Comparison of ENCODE assay signal across 13 cellular contexts in genomic region chr11:128903248-128904041, GRCh38. TPM values are rescaled to one million over a fixed set of nuclear protein-coding genes. Genes with fewer than 3 reads are reported as not detected.
A peak's percentile ranks its signal among the peaks of the same experiment; 100 is the strongest.
DNase-seq lines count a peak whose midpoint lies in the region; ATAC-seq lines count a peak whose summit lies in the region.
"Had no signal": no experiment of that assay in that cellular context is flagged by ENCODE, and none has a peak within 500 bp of the region (broad histone marks: within the 10 kb centered on the region; RNA-seq: fewer than 3 reads in every experiment).

No MANE protein-coding gene starts in this region.

- ATAC-seq in T-helper 17 cell, result no peak
- ATAC-seq in GM21717 (IDR thresholded peaks at IDR 0.05; ENCODE audit: unreplicated experiment), result no peak

- peaks cover 32% of the 10 kb centered on the region for H3K4me1 ChIP-seq in iPS-18a (ENCODE audit: control insufficient read depth, low read depth, low read length)

- H3K4me1 Mint-ChIP-seq in T-helper 17 cell, result peaks cover 18% of the 10 kb centered on the region

- no peaks in the 10 kb centered on the region for H3K36me3 ChIP-seq in iPS-18a (ENCODE audit: control insufficient read depth, low read depth, low read length)

- H3K36me3 Mint-ChIP-seq in T-helper 17 cell (ENCODE audit: low read depth), result no peaks in the 10 kb centered on the region
- H3K36me3 Mint-ChIP-seq: activated naive CD8-positive, alpha-beta T cell treated with anti-CD3 and anti-CD28 coated beads, Interleukin-2, amount 10 ng/mL, durations not matched to agents 7 days and 5 days had no signal

- DNase-seq in GM03348 (ENCODE audit: low spot score) (peak; percentile 33), T-helper 17 cell (no peak), putamen (ENCODE audit: low spot score) (peak; percentile 52), SKM-1 treated with dmso at 0.1 percent for 144 hours (lab: John Stamatoyannopoulos, UW; ENCODE audit: unreplicated experiment) (no peak), NCI-H1417 treated with DMSO at 0.1 percent for 48 hours (lab: John Stamatoyannopoulos, UW) (no peak)
- no peak for DNase-seq in activated CD8-positive, alpha-beta memory T cell treated with anti-CD3 and anti-CD28 coated beads for 24 hours
- DNase-seq: activated naive CD8-positive, alpha-beta T cell treated with anti-CD3 and anti-CD28 coated beads, Interleukin-2, amount 10 ng/mL, durations not matched to agents 7 days and 5 days; DMS79 treated with DMSO at 0.1 percent for 48 hours; NCI-H2227 treated with DMSO at 0.1 percent for 48 hours; stimulated activated naive CD4-positive, alpha-beta T cell treated with Interleukin-2 at 50 U/mL for 16 hours had no signal

- peak overlapping the region; percentile 58 for H3K4me3 ChIP-seq in iPS-18a (ENCODE audit: low read length)

- H3K9ac ChIP-seq in iPS-18a (ENCODE audit: low read length), result no peak overlapping the region

- peak overlapping the region; percentile 83 for H3K4me3 Mint-ChIP-seq in T-helper 17 cell

- H3K9me3 ChIP-seq in T-helper 17 cell (ENCODE audit: control insufficient read depth, low read length, poor library complexity, severe bottlenecking) (peaks cover 3% of the 10 kb centered on the region), iPS-18a (ENCODE audit: control insufficient read depth, low read depth, low read length) (no peaks in the 10 kb centered on the region)

- H3K27ac Mint-ChIP-seq in T-helper 17 cell, result peak overlapping the region; percentile 16
- H3K27ac Mint-ChIP-seq: activated naive CD8-positive, alpha-beta T cell treated with anti-CD3 and anti-CD28 coated beads, Interleukin-2, amount 10 ng/mL, durations not matched to agents 7 days and 5 days had no signal

- H3K27me3 ChIP-seq in iPS-18a (ENCODE audit: control insufficient read depth, insufficient read depth, low read length), result peaks cover 100% of the 10 kb centered on the region

- H3K27me3 Mint-ChIP-seq in T-helper 17 cell, result peaks cover 36% of the 10 kb centered on the region

- no peak overlapping the region for H3K27ac ChIP-seq in iPS-18a (ENCODE audit: low read length)

RNA-seq across cellular contexts. Expression of gene KCNJ5, which starts 12.3 kb away (rescaled TPM):
- not detected for total RNA-seq in T-helper 17 cell
- total RNA-seq: pulmonary artery endothelial cell had no signal

RNA-seq across cellular contexts. Expression of gene KCNJ1, which starts 36.3 kb away (rescaled TPM):
- under 1 TPM; 0.22 to 0.70 TPM for total RNA-seq in T-helper 17 cell
- total RNA-seq: pulmonary artery endothelial cell had no signal

RNA-seq across cellular contexts. Expression of gene TP53AIP1, which starts 39.2 kb away (rescaled TPM):
- total RNA-seq in T-helper 17 cell, result not detected
- total RNA-seq: activated naive CD8-positive, alpha-beta T cell treated with anti-CD3 and anti-CD28 coated beads, Interleukin-2, amount 10 ng/mL, durations not matched to agents 7 days and 5 days; pulmonary artery endothelial cell had no signal

Comparison
In these comparisons a context has a peak if more than half of its experiments do, and no peak if none do; other contexts are left out.
1. DNase-seq: peak in GM03348 (single experiment) and putamen (single experiment); none in T-helper 17 cell (0 of 3), activated CD8-positive, alpha-beta memory T cell treated with anti-CD3 and anti-CD28 coated beads for 24 hours (single experiment), SKM-1 treated with dmso at 0.1 percent for 144 hours (single experiment) and NCI-H1417 treated with DMSO at 0.1 percent for 48 hours (single experiment).